Comparison of ENCODE assay signal across 1 cellular context in genomic region chr2:85769236-85769986, GRCh38.
TF ChIP-seq lines count a peak whose summit lies in the region.

No MANE protein-coding gene starts in this region.

TF ChIP-seq in GM12878, 131 proteins besides CTCF, POLR2A, EP300 and RAD21 (continued from another document):
- TF ChIP-seq, protein P1, sequence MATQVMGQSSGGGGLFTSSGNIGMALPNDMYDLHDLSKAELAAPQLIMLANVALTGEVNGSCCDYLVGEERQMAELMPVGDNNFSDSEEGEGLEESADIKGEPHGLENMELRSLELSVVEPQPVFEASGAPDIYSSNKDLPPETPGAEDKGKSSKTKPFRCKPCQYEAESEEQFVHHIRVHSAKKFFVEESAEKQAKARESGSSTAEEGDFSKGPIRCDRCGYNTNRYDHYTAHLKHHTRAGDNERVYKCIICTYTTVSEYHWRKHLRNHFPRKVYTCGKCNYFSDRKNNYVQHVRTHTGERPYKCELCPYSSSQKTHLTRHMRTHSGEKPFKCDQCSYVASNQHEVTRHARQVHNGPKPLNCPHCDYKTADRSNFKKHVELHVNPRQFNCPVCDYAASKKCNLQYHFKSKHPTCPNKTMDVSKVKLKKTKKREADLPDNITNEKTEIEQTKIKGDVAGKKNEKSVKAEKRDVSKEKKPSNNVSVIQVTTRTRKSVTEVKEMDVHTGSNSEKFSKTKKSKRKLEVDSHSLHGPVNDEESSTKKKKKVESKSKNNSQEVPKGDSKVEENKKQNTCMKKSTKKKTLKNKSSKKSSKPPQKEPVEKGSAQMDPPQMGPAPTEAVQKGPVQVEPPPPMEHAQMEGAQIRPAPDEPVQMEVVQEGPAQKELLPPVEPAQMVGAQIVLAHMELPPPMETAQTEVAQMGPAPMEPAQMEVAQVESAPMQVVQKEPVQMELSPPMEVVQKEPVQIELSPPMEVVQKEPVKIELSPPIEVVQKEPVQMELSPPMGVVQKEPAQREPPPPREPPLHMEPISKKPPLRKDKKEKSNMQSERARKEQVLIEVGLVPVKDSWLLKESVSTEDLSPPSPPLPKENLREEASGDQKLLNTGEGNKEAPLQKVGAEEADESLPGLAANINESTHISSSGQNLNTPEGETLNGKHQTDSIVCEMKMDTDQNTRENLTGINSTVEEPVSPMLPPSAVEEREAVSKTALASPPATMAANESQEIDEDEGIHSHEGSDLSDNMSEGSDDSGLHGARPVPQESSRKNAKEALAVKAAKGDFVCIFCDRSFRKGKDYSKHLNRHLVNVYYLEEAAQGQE (IDR thresholded peaks at IDR 0.05; ENCODE audit: low read depth, low read length) = no peak
- TF ChIP-seq CBFB (IDR thresholded peaks at IDR 0.05; ENCODE audit: low read depth) (no peak), SMAD1 (IDR thresholded peaks at IDR 0.05; ENCODE audit: low read depth, partially characterized antibody) (no peak), CHD4 (IDR thresholded peaks at IDR 0.05) (no peak), GATAD2B (conservative IDR thresholded peaks at IDR 0.05; ENCODE audit: low read depth) (no peak), RAD51 (IDR thresholded peaks at IDR 0.05) (no peak), POLR2AphosphoS5 (IDR thresholded peaks at IDR 0.05; ENCODE audit: low read length) (no peak), CEBPB (IDR thresholded peaks at IDR 0.05; ENCODE audit: borderline replicate concordance in 1 of 2, low read depth in 2 of 2, low read length in 2 of 2) (no peak), ZBTB40 (IDR thresholded peaks at IDR 0.05; ENCODE audit: borderline replicate concordance) (no peak), SUZ12 (IDR thresholded peaks at IDR 0.05; ENCODE audit: unreplicated experiment) (no peak)
- TF ChIP-seq, protein P2, sequence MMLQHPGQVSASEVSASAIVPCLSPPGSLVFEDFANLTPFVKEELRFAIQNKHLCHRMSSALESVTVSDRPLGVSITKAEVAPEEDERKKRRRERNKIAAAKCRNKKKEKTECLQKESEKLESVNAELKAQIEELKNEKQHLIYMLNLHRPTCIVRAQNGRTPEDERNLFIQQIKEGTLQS (IDR thresholded peaks at IDR 0.05; ENCODE audit: borderline replicate concordance, extremely low read depth, low read depth, low read length) = no peak
